In the genomic region with DNA sequence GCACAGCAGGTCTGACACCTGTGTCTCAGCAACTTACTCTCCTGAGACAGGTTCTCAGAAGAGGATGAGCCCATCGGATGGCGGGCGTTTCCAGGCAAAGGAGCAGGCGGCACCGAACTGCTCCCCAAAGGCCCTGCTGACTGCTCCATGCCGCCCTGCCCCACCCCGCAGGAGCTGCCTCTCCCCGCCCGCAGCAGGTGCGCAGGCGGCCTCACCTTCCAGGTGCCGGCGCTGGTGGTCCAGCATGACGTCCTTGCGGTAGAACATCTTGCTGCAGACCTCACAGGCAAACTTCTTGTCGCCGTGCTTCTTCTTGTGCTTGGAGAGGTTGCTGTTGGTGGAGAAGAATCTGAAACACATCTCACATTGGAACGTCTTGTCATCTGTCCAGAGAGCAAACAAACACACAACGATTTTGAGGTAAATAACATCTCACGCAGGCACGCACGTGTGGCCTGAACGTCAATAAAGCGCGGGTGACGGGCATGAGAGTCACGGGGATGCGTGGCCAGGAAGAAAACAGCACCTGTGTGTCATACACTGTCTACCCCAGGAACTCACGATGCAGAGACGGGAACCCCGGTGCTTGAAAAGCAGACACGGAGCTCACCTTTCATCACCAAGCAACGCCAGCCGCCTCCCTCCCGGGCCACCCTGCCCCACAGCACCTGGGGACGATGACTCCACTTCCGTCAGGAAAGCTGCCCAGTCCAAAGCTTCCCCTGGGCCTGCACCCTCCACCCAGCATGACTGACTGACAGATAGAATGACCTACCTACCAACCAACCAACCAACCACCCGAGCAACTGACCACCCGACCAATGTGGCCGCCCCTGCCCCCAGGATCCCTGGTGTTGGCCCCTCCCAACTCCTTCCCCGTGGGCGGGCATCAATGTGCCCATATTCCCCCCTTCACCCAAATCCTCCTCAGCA, we compare ENCODE assay signal across 2 cellular contexts.
TF ChIP-seq lines count a peak whose summit lies in the region.

No MANE protein-coding gene starts in this region.

TF ChIP-seq in GM23338, 12 proteins besides CTCF, POLR2A, EP300 and RAD21:
- TF ChIP-seq JUNB (IDR thresholded peaks at IDR 0.05; ENCODE audit: unreplicated experiment) (no peak), ZNF114 (CRISPR knock-in tag; IDR thresholded peaks at IDR 0.05) (no peak), ZNF331 (CRISPR knock-in tag; IDR thresholded peaks at IDR 0.05; ENCODE audit: low read depth) (no peak), EZH2phosphoT487 (IDR thresholded peaks at IDR 0.05; ENCODE audit: unreplicated experiment) (no peak), STAT1 (IDR thresholded peaks at IDR 0.05; ENCODE audit: unreplicated experiment) (no peak)
- TF ChIP-seq, protein P1, sequence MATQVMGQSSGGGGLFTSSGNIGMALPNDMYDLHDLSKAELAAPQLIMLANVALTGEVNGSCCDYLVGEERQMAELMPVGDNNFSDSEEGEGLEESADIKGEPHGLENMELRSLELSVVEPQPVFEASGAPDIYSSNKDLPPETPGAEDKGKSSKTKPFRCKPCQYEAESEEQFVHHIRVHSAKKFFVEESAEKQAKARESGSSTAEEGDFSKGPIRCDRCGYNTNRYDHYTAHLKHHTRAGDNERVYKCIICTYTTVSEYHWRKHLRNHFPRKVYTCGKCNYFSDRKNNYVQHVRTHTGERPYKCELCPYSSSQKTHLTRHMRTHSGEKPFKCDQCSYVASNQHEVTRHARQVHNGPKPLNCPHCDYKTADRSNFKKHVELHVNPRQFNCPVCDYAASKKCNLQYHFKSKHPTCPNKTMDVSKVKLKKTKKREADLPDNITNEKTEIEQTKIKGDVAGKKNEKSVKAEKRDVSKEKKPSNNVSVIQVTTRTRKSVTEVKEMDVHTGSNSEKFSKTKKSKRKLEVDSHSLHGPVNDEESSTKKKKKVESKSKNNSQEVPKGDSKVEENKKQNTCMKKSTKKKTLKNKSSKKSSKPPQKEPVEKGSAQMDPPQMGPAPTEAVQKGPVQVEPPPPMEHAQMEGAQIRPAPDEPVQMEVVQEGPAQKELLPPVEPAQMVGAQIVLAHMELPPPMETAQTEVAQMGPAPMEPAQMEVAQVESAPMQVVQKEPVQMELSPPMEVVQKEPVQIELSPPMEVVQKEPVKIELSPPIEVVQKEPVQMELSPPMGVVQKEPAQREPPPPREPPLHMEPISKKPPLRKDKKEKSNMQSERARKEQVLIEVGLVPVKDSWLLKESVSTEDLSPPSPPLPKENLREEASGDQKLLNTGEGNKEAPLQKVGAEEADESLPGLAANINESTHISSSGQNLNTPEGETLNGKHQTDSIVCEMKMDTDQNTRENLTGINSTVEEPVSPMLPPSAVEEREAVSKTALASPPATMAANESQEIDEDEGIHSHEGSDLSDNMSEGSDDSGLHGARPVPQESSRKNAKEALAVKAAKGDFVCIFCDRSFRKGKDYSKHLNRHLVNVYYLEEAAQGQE (IDR thresholded peaks at IDR 0.05; ENCODE audit: unreplicated experiment), result no peak
- TF ChIP-seq, protein P2, sequence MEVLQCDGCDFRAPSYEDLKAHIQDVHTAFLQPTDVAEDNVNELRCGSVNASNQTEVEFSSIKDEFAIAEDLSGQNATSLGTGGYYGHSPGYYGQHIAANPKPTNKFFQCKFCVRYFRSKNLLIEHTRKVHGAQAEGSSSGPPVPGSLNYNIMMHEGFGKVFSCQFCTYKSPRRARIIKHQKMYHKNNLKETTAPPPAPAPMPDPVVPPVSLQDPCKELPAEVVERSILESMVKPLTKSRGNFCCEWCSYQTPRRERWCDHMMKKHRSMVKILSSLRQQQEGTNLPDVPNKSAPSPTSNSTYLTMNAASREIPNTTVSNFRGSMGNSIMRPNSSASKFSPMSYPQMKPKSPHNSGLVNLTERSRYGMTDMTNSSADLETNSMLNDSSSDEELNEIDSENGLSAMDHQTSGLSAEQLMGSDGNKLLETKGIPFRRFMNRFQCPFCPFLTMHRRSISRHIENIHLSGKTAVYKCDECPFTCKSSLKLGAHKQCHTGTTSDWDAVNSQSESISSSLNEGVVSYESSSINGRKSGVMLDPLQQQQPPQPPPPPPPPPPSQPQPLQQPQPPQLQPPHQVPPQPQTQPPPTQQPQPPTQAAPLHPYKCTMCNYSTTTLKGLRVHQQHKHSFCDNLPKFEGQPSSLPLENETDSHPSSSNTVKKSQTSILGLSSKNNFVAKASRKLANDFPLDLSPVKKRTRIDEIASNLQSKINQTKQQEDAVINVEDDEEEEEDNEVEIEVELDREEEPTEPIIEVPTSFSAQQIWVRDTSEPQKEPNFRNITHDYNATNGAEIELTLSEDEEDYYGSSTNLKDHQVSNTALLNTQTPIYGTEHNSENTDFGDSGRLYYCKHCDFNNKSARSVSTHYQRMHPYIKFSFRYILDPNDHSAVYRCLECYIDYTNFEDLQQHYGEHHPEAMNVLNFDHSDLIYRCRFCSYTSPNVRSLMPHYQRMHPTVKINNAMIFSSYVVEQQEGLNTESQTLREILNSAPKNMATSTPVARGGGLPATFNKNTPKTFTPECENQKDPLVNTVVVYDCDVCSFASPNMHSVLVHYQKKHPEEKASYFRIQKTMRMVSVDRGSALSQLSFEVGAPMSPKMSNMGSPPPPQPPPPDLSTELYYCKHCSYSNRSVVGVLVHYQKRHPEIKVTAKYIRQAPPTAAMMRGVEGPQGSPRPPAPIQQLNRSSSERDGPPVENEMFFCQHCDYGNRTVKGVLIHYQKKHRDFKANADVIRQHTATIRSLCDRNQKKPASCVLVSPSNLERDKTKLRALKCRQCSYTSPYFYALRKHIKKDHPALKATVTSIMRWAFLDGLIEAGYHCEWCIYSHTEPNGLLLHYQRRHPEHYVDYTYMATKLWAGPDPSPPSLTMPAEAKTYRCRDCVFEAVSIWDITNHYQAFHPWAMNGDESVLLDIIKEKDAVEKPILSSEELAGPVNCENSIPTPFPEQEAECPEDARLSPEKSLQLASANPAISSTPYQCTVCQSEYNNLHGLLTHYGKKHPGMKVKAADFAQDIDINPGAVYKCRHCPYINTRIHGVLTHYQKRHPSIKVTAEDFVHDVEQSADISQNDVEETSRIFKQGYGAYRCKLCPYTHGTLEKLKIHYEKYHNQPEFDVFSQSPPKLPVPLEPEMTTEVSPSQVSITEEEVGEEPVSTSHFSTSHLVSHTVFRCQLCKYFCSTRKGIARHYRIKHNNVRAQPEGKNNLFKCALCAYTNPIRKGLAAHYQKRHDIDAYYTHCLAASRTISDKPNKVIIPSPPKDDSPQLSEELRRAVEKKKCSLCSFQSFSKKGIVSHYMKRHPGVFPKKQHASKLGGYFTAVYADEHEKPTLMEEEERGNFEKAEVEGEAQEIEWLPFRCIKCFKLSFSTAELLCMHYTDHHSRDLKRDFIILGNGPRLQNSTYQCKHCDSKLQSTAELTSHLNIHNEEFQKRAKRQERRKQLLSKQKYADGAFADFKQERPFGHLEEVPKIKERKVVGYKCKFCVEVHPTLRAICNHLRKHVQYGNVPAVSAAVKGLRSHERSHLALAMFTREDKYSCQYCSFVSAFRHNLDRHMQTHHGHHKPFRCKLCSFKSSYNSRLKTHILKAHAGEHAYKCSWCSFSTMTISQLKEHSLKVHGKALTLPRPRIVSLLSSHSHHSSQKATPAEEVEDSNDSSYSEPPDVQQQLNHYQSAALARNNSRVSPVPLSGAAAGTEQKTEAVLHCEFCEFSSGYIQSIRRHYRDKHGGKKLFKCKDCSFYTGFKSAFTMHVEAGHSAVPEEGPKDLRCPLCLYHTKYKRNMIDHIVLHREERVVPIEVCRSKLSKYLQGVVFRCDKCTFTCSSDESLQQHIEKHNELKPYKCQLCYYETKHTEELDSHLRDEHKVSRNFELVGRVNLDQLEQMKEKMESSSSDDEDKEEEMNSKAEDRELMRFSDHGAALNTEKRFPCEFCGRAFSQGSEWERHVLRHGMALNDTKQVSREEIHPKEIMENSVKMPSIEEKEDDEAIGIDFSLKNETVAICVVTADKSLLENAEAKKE (CRISPR knock-in tag; IDR thresholded peaks at IDR 0.05), result no peak

TF ChIP-seq in H1, 55 proteins besides CTCF, POLR2A, EP300 and RAD21:
- TF ChIP-seq, protein P3, sequence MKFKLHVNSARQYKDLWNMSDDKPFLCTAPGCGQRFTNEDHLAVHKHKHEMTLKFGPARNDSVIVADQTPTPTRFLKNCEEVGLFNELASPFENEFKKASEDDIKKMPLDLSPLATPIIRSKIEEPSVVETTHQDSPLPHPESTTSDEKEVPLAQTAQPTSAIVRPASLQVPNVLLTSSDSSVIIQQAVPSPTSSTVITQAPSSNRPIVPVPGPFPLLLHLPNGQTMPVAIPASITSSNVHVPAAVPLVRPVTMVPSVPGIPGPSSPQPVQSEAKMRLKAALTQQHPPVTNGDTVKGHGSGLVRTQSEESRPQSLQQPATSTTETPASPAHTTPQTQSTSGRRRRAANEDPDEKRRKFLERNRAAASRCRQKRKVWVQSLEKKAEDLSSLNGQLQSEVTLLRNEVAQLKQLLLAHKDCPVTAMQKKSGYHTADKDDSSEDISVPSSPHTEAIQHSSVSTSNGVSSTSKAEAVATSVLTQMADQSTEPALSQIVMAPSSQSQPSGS (IDR thresholded peaks at IDR 0.05; ENCODE audit: low read length), result no peak
- no peak for TF ChIP-seq RFX5 (IDR thresholded peaks at IDR 0.05; ENCODE audit: borderline replicate concordance, low read depth, low read length)
- TF ChIP-seq NANOG (IDR thresholded peaks at IDR 0.05; ENCODE audit: insufficient read depth, low read depth, low read length, poor library complexity, severe bottlenecking), result no peak
- no peak for TF ChIP-seq TCF12 (IDR thresholded peaks at IDR 0.05; ENCODE audit: low read depth, low read length)
- TF ChIP-seq CBX5 (IDR thresholded peaks at IDR 0.05; ENCODE audit: low read depth, low read length), result no peak
- TF ChIP-seq, protein P4, sequence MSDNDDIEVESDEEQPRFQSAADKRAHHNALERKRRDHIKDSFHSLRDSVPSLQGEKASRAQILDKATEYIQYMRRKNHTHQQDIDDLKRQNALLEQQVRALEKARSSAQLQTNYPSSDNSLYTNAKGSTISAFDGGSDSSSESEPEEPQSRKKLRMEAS (IDR thresholded peaks at IDR 0.05), result no peak
- no peak for TF ChIP-seq SP1 (IDR thresholded peaks at IDR 0.05; ENCODE audit: low read depth, low read length)
- TF ChIP-seq BRCA1 (IDR thresholded peaks at IDR 0.05; ENCODE audit: low read depth, low read length), result no peak
- no peak for TF ChIP-seq ZNF274 (IDR thresholded peaks at IDR 0.05; ENCODE audit: borderline replicate concordance, extremely low read depth, low read length)
- no peak for TF ChIP-seq RNF2 (IDR thresholded peaks at IDR 0.05; ENCODE audit: borderline replicate concordance, low read depth, low read length, missing control alignments, poor library complexity, severe bottlenecking)
- TF ChIP-seq CHD1 (IDR thresholded peaks at IDR 0.05; ENCODE audit: low read depth, low read length), result no peak
- TF ChIP-seq TEAD4 (IDR thresholded peaks at IDR 0.05; ENCODE audit: low read depth, low read length), result no peak
- TF ChIP-seq YY1 (IDR thresholded peaks at IDR 0.05; ENCODE audit: low read depth, low read length), result no peak
- no peak for TF ChIP-seq SIRT6 (IDR thresholded peaks at IDR 0.05; ENCODE audit: low read length)
- no peak for TF ChIP-seq SIN3A (conservative IDR thresholded peaks at IDR 0.05 in 1 of 2, IDR thresholded peaks at IDR 0.05 in 1 of 2; ENCODE audit: low read depth in 1 of 2, low read length in 2 of 2)
- TF ChIP-seq POLR2AphosphoS5 (IDR thresholded peaks at IDR 0.05; ENCODE audit: low read depth, low read length), result no peak
- no peak for TF ChIP-seq CEBPB (IDR thresholded peaks at IDR 0.05; ENCODE audit: low read depth, low read length)
TF ChIP-seq in H1: peak in this region for 0.
